In genomic region chr3:111928613-111929012, GRCh38 we compare ENCODE assay signal across 22 cellular contexts. TPM values are rescaled to one million over a fixed set of nuclear protein-coding genes. Genes with fewer than 3 reads are reported as not detected.
DNase-seq lines count a peak whose midpoint lies in the region; ATAC-seq and TF ChIP-seq lines count a peak whose summit lies in the region.
"Had no signal": no experiment of that assay in that cellular context is flagged by ENCODE, and none has a peak within 500 bp of the region (broad histone marks: within the 10 kb centered on the region; RNA-seq: fewer than 3 reads in every experiment).

No MANE protein-coding gene starts in this region.

- no peak for TF ChIP-seq RAD21 in HCT116 (IDR thresholded peaks at IDR 0.05; ENCODE audit: low read depth)

- no peak for TF ChIP-seq POLR2A in HCT116 (IDR thresholded peaks at IDR 0.05; ENCODE audit: borderline replicate concordance, extremely low read depth, insufficient read depth, insufficient read length)

- CTCF ChIA-PET in HCT116 (lab: Charles Lee), result no interaction called here

- DNase-seq in HCT116 (ENCODE audit: low read depth, low spot score) (no peak), smooth muscle cell (lab: John Stamatoyannopoulos, UW; ENCODE audit: unreplicated experiment) (no peak), SK-N-DZ (ENCODE audit: low spot score) (no peak), omental fat pad (ENCODE audit: low spot score) (no peak), DMS79 treated with DMSO at 0.1 percent for 48 hours (lab: John Stamatoyannopoulos, UW) (no peak)
- DNase-seq: 8988T; ACHN; BE2C; C1 segment of cervical spinal cord; CD4-positive, alpha-beta memory T cell; CD4-positive, CD25-positive, alpha-beta regulatory T cell; CD8-positive, alpha-beta memory T cell; COR-L47; DMS 273 treated with DMSO at 0.1 percent for 48 hours; DMS153; DMS53; DMS79; GF-D8 had no signal

- no peak for TF ChIP-seq CTCF in HCT116 (IDR thresholded peaks at IDR 0.05 in 2 of 3, conservative IDR thresholded peaks at IDR 0.05 in 1 of 3; ENCODE audit: borderline replicate concordance in 1 of 3, insufficient read depth in 1 of 3, low read depth in 2 of 3, low read length in 2 of 3)
- TF ChIP-seq CTCF in OCI-LY3 (IDR thresholded peaks at IDR 0.05; ENCODE audit: low read depth, low read length), result no peak
- TF ChIP-seq CTCF in smooth muscle cell (IDR thresholded peaks at IDR 0.05; ENCODE audit: borderline replicate concordance, insufficient read depth, poor library complexity, severe bottlenecking), result no peak
- no peak for TF ChIP-seq CTCF in omental fat pad (IDR thresholded peaks at IDR 0.05)

- H3K4me3 ChIP-seq in HCT116 (replicated peaks in 1 of 2; ENCODE audit: low read depth in 1 of 2, low read length in 2 of 2) (no peak overlapping the region), OCI-LY3 (ENCODE audit: low read length) (no peak overlapping the region), smooth muscle cell (no peak overlapping the region)
- H3K4me3 ChIP-seq: BLaER1 had no signal

- H3K36me3 ChIP-seq in HCT116 (ENCODE audit: control insufficient read depth in 1 of 2, insufficient read depth in 2 of 2, low read length in 2 of 2) (peaks cover 0 to 43% of the 10 kb centered on the region in 2 experiments; a peak in 1 of 4 replicates), OCI-LY3 (replicated peaks; ENCODE audit: low read depth, low read length) (no peaks in the 10 kb centered on the region), smooth muscle cell (ENCODE audit: low read depth) (peaks cover 12% of the 10 kb centered on the region)
- H3K36me3 ChIP-seq: BE2C had no signal

- POLR2A ChIA-PET in HCT116 (lab: Charles Lee), result interaction anchor here (0.6 to 4.4 kb wide), 4 partner anchors 8 to 50 kb away, joined by 3 to 23 read pairs (median 10); partner anchors contain the start of gene ABHD10

- H3K27me3 ChIP-seq in HCT116 (ENCODE audit: insufficient read depth, low read length) (no peaks in the 10 kb centered on the region), OCI-LY3 (ENCODE audit: low read depth, low read length) (no peaks in the 10 kb centered on the region), smooth muscle cell (ENCODE audit: low read depth) (no peaks in the 10 kb centered on the region)
- H3K27me3 ChIP-seq: BLaER1 had no signal

- peak overlapping the region; percentile 3; the same call in 1 of the 2 replicates for H3K4me2 ChIP-seq in HCT116 (ENCODE audit: low read length)
- H3K4me2 ChIP-seq in OCI-LY3 (ENCODE audit: low read length), result peak overlapping the region; percentile 11; the same call in 1 of the 2 replicates
- H3K4me2 ChIP-seq in smooth muscle cell, result no peak overlapping the region
- H3K4me2 ChIP-seq: BLaER1 had no signal

- no TSS peak for BruUV-seq in HCT116 (replicated peaks; lab: Mats Ljungman, UMichigan)

- H3K9me3 ChIP-seq in HCT116 (ENCODE audit: control insufficient read depth in 1 of 2, insufficient read depth in 1 of 2, low read depth in 1 of 2, low read length in 2 of 2), result no peaks in the 10 kb centered on the region
- H3K9me3 ChIP-seq in OCI-LY3 (ENCODE audit: insufficient read depth, low read length), result no peaks in the 10 kb centered on the region
- no peaks in the 10 kb centered on the region for H3K9me3 ChIP-seq in smooth muscle cell (replicated peaks; ENCODE audit: low read depth)
- H3K9me3 ChIP-seq: BE2C, BLaER1 had no signal

- H4K20me1 ChIP-seq in HCT116 (ENCODE audit: insufficient read depth) (no peaks in the 10 kb centered on the region), OCI-LY3 (ENCODE audit: insufficient read depth, low read length) (no peaks in the 10 kb centered on the region), smooth muscle cell (ENCODE audit: low read depth) (no peaks in the 10 kb centered on the region)
- H4K20me1 ChIP-seq: BLaER1 had no signal

- peaks cover 74 to 98% of the 10 kb centered on the region in 2 experiments for H3K4me1 ChIP-seq in HCT116 (ENCODE audit: control insufficient read depth in 1 of 2, insufficient read depth in 2 of 2, low read length in 2 of 2)
- H3K4me1 ChIP-seq in OCI-LY3 (ENCODE audit: low read length), result peaks cover 8% of the 10 kb centered on the region
- H3K4me1 ChIP-seq in smooth muscle cell (ENCODE audit: low read depth), result peaks cover 9% of the 10 kb centered on the region
- H3K4me1 ChIP-seq: BE2C had no signal

- peak overlapping the region; percentile 49 for H3K9ac ChIP-seq in HCT116 (ENCODE audit: low read length)
- H3K9ac ChIP-seq in OCI-LY3 (ENCODE audit: low read length), result no peak overlapping the region
- H3K9ac ChIP-seq in smooth muscle cell (ENCODE audit: low read depth), result no peak overlapping the region
- H3K9ac ChIP-seq: BLaER1 had no signal

- RAD21 ChIA-PET in HCT116 (lab: Charles Lee; ENCODE audit: low non-redundant PET in 1 of 2, low total read pairs in 2 of 2, uncharacterized antibody in 2 of 2, unreplicated experiment in 2 of 2), result no interaction called here

- peaks cover 20% of the 10 kb centered on the region for H3F3A ChIP-seq in smooth muscle cell (ENCODE audit: low read depth)

- intact Hi-C loops in HCT116 (cut with micrococcal nuclease), result no loop called here

- peak overlapping the region; percentile 96 for H3K27ac ChIP-seq in HCT116 (ENCODE audit: low read depth, low read length)
- H3K27ac ChIP-seq in OCI-LY3 (ENCODE audit: low read length), result no peak overlapping the region
- H3K27ac ChIP-seq in smooth muscle cell (ENCODE audit: low read depth), result peak overlapping the region; percentile 27
- H3K27ac ChIP-seq: BLaER1 had no signal

- H3K79me2 ChIP-seq in HCT116 (ENCODE audit: insufficient read depth, low read length) (peaks cover 90% of the 10 kb centered on the region), OCI-LY3 (ENCODE audit: low read length) (no peaks in the 10 kb centered on the region), smooth muscle cell (ENCODE audit: low read depth) (peaks cover 39% of the 10 kb centered on the region)

- ATAC-seq in GM18868 (IDR thresholded peaks at IDR 0.05; ENCODE audit: unreplicated experiment), result peak; percentile 60
- ATAC-seq in HCT116, result no peak
- no peak for ATAC-seq in SK-N-SH treated with all-trans-retinoic acid at 6 μM for 48 hours
- ATAC-seq in omental fat pad (ENCODE audit: low FRiP score), result no peak

- H2AFZ ChIP-seq in HCT116 (ENCODE audit: low read depth, low read length, poor library complexity, severe bottlenecking), result no peak overlapping the region
- no peak overlapping the region for H2AFZ ChIP-seq in OCI-LY3 (ENCODE audit: low read depth, low read length)
- H2AFZ ChIP-seq in smooth muscle cell (ENCODE audit: low read depth), result no peak overlapping the region

- no peaks in the 10 kb centered on the region for H3K9me2 ChIP-seq in HCT116 (ENCODE audit: insufficient read depth)

- 92% methylated on average over 2 of the region's 2 CpGs for WGBS in smooth muscle cell (ENCODE audit: low lambda C conversion rate)

TF ChIP-seq in HCT116, 20 proteins besides CTCF, POLR2A, EP300 and RAD21 (continues in another document):
- TF ChIP-seq POLR2AphosphoS5 (IDR thresholded peaks at IDR 0.05; ENCODE audit: low read depth, low read length), result no peak
- TF ChIP-seq SP1 (IDR thresholded peaks at IDR 0.05; ENCODE audit: low read depth), result no peak
- TF ChIP-seq TCF7L2 (IDR thresholded peaks at IDR 0.05; ENCODE audit: borderline replicate concordance, extremely low read depth, insufficient read depth, insufficient read length), result no peak
- no peak for TF ChIP-seq EZH2 (IDR thresholded peaks at IDR 0.05)
- TF ChIP-seq, protein P1, sequence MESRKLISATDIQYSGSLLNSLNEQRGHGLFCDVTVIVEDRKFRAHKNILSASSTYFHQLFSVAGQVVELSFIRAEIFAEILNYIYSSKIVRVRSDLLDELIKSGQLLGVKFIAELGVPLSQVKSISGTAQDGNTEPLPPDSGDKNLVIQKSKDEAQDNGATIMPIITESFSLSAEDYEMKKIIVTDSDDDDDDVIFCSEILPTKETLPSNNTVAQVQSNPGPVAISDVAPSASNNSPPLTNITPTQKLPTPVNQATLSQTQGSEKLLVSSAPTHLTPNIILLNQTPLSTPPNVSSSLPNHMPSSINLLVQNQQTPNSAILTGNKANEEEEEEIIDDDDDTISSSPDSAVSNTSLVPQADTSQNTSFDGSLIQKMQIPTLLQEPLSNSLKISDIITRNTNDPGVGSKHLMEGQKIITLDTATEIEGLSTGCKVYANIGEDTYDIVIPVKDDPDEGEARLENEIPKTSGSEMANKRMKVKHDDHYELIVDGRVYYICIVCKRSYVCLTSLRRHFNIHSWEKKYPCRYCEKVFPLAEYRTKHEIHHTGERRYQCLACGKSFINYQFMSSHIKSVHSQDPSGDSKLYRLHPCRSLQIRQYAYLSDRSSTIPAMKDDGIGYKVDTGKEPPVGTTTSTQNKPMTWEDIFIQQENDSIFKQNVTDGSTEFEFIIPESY (IDR thresholded peaks at IDR 0.05; ENCODE audit: extremely low read depth, insufficient replicate concordance, low read length), result no peak

TF ChIP-seq in SK-N-SH treated with all-trans-retinoic acid at 6 μM for 48 hours, 23 proteins besides CTCF, POLR2A, EP300 and RAD21:
- no peak for TF ChIP-seq CSDC2 (CRISPR knock-in tag; IDR thresholded peaks at IDR 0.05)
- TF ChIP-seq, protein P2, sequence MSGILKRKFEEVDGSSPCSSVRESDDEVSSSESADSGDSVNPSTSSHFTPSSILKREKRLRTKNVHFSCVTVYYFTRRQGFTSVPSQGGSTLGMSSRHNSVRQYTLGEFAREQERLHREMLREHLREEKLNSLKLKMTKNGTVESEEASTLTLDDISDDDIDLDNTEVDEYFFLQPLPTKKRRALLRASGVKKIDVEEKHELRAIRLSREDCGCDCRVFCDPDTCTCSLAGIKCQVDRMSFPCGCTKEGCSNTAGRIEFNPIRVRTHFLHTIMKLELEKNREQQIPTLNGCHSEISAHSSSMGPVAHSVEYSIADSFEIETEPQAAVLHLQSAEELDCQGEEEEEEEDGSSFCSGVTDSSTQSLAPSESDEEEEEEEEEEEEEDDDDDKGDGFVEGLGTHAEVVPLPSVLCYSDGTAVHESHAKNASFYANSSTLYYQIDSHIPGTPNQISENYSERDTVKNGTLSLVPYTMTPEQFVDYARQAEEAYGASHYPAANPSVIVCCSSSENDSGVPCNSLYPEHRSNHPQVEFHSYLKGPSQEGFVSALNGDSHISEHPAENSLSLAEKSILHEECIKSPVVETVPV (CRISPR knock-in tag; IDR thresholded peaks at IDR 0.05), result no peak
TF ChIP-seq in SK-N-SH treated with all-trans-retinoic acid at 6 μM for 48 hours: peak in this region for 0.

RNA-seq across cellular contexts. Expression of gene ABHD10, which starts 50.2 kb away (rescaled TPM):
- 295 TPM for total RNA-seq in HCT116 (2021; ENCODE audit: unreplicated experiment)
- polyA plus RNA-seq in HCT116 (2012), result 142 and 150 TPM in 2 replicates
- 44.9 and 69.1 TPM in 2 replicates for total RNA-seq in smooth muscle cell
- 39.2 and 44.1 TPM in 2 replicates for polyA plus RNA-seq in smooth muscle cell
- polyA plus RNA-seq in SK-N-DZ (2014; cell fraction: cytosol; rRNA removed), result 38.3 and 42.9 TPM in 2 replicates
- polyA plus RNA-seq in SK-N-DZ (2014; cell fraction: nucleus; rRNA removed), result 44.0 and 56.2 TPM in 2 replicates
- total RNA-seq in omental fat pad, result 10 to 100 TPM in 3 of 4 donors, 1 to 10 TPM in 1; 9.5 to 27.4 (median 17.3) TPM
